In the genomic region with DNA sequence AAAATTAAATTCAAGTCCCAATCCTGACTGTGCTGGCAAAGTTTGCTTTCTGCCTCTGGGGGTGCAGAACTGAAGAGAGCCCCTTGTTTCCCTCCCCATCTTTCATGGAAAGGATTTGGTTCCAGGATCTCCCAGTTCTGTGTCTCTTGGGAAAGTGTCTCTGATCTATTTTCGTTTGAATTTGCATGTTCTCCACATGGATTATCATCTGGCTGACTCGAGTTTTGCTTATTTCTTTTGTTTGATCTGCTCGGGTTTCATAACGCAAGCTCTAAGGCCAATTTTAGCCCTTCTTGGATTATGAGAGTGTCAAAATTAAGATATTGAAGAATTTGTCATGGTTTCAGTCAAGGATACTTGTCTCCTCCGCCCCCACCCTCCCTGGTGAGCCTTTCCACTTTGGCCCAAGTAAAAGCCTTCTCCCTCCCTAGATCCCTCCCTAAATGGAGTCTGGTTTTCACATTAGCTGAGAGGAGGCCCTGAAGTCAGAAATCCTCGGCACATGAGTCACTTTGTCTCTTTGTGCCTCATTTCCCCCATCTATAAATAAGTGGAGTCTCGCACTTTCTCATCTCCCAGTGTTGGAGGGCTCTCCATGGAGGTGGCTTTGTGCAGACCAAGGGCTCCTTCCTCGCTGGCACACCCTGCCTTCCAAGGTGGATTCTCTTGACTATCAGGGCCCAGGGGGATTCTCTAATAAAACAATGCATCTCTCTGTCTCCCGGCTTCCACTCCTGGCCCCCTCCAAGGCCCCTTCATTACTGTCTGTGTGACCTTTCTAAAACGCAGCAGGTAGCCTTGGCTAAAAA, we compare ENCODE assay signal across 14 cellular contexts. TPM values are rescaled to one million over a fixed set of nuclear protein-coding genes. Genes with fewer than 3 reads are reported as not detected.
DNase-seq lines count a peak whose midpoint lies in the region; ATAC-seq and TF ChIP-seq lines count a peak whose summit lies in the region.
"Had no signal": no experiment of that assay in that cellular context is flagged by ENCODE, and none has a peak within 500 bp of the region (broad histone marks: within the 10 kb centered on the region; RNA-seq: fewer than 3 reads in every experiment).

No MANE protein-coding gene starts in this region.

- no peaks in the 10 kb centered on the region for H3K27me3 ChIP-seq in AG04450 (ENCODE audit: control insufficient read depth, insufficient read depth, low read length)
- H3K27me3 ChIP-seq: Peyer's patch had no signal

- TF ChIP-seq CTCF in AG04450 (IDR thresholded peaks at IDR 0.05; ENCODE audit: low read depth, low read length) = no peak
- no peak for TF ChIP-seq CTCF in HFFc6 (IDR thresholded peaks at IDR 0.05)
- TF ChIP-seq CTCF in astrocyte of the spinal cord (IDR thresholded peaks at IDR 0.05; ENCODE audit: low read depth, low read length) = no peak

- H3K9me3 ChIP-seq in AG04450 (ENCODE audit: control insufficient read depth, insufficient read depth, low read length) = no peaks in the 10 kb centered on the region
- H3K9me3 ChIP-seq: Peyer's patch, thoracic aorta had no signal

- H3K27ac ChIP-seq in AG04450 (ENCODE audit: low read depth, low read length) = peak overlapping the region; percentile 61
- H3K27ac ChIP-seq: parathyroid adenoma, Peyer's patch, thoracic aorta had no signal

- H3K9me3 Mint-ChIP-seq in HFFc6 = no peaks in the 10 kb centered on the region

- CTCF ChIA-PET in AG04450 (lab: Charles Lee) = interaction anchor here (1.6 kb wide), 1 partner anchor 114 kb away, joined by 7 read pairs; no protein-coding TSS in a partner anchor

- peak overlapping the region; percentile 79 for H3K27ac Mint-ChIP-seq in HFFc6

- DNase-seq in AG04450 (ENCODE audit: low read depth, low spot score) (no peak), HFFc6 (no peak), astrocyte of the spinal cord (ENCODE audit: low read depth, low spot score) (peak; percentile 36), islet precursor cell (peak; percentile 83), RPMI8226 (no peak), pons (ENCODE audit: low spot score) (no peak)
- DNase-seq: foreskin melanocyte, NCI-H1436, NCI-H446, Peyer's patch had no signal

- H3K4me3 ChIP-seq in AG04450 (ENCODE audit: low read depth, low read length) (no peak overlapping the region), astrocyte of the spinal cord (ENCODE audit: low read depth, low read length) (no peak overlapping the region)
- H3K4me3 ChIP-seq: Peyer's patch, thoracic aorta had no signal

- H3K36me3 Mint-ChIP-seq in HFFc6 (ENCODE audit: low read depth) = 0 out of 2 replicates have a peak, but pooled peaks cover 6% of the 10 kb centered on the region

- POLR2A ChIA-PET in AG04450 (lab: Yijun Ruan, JAX) = no interaction called here

- peak overlapping the region; percentile 42 for H3K4me3 Mint-ChIP-seq in HFFc6

- peaks cover 76% of the 10 kb centered on the region for H3K4me1 Mint-ChIP-seq in HFFc6 (ENCODE audit: low read depth)

- peaks cover 1% of the 10 kb centered on the region for H3K27me3 Mint-ChIP-seq in HFFc6 (ENCODE audit: insufficient read depth)

- in situ Hi-C loops in astrocyte of the spinal cord (cut with HindIII; ENCODE audit: low sequenced_read_pairs) = no loop called here

- ATAC-seq in HG03457 (IDR thresholded peaks at IDR 0.05; ENCODE audit: unreplicated experiment) (no peak), HG03439 (IDR thresholded peaks at IDR 0.05; ENCODE audit: unreplicated experiment) (no peak)

RNA-seq across cellular contexts. Expression of a gene that starts 17.3 kb away (rescaled TPM):
- polyA plus RNA-seq in AG04450 (2011; rRNA removed) = 0.63 and 0.65 TPM in 2 replicates
- polyA minus RNA-seq in AG04450 (2011; rRNA and poly(A)+ RNA removed) = 2.6 and 3.4 TPM in 2 replicates
- 1 to 10 TPM; 2.0 to 4.0 (median 3.7) TPM for total RNA-seq in HFFc6 (2021; fragmentation: NEBNext Ultra II Directional; extraction: Animal tissue kit (Norgen Biotek cat#: 25700))

Comparison
In these comparisons a context has a peak if more than half of its experiments do, and no peak if none do; other contexts are left out.
1. DNase-seq: peak in astrocyte of the spinal cord (single experiment) and islet precursor cell (single experiment); none in AG04450 (single experiment), HFFc6 (single experiment), RPMI8226 (single experiment) and pons (single experiment).